14 cellular contexts compared by ENCODE assay signal in genomic region chr7:157799076-157799685, GRCh38.
DNase-seq lines count a peak whose midpoint lies in the region; ATAC-seq and TF ChIP-seq lines count a peak whose summit lies in the region.
"Had no signal": no experiment of that assay in that cellular context is flagged by ENCODE, and none has a peak within 500 bp of the region (broad histone marks: within the 10 kb centered on the region; RNA-seq: fewer than 3 reads in every experiment).

No MANE protein-coding gene starts in this region.

- no peak overlapping the region for H3K4me3 Mint-ChIP-seq in neural crest cell
- H3K4me3 Mint-ChIP-seq in stimulated activated memory B cell treated with anti-CD40 and anti-IgM and Interleukin-4, amounts not matched to agents 10 μg/mL and 1 μg/mL and 100 μg/mL, for 72 hours = no peak overlapping the region
- H3K4me3 Mint-ChIP-seq: CD4-positive, CD25-positive, alpha-beta regulatory T cell had no signal

- H3K36me3 ChIP-seq in right atrium auricular region (no peaks in the 10 kb centered on the region), stomach (no peaks in the 10 kb centered on the region), H7 (replicated peaks; ENCODE audit: control insufficient read depth, insufficient read depth, low read length) (no peaks in the 10 kb centered on the region)
- H3K36me3 ChIP-seq in effector memory CD4-positive, alpha-beta T cell (ENCODE audit: control insufficient read depth, insufficient read depth, low read length) = no peaks in the 10 kb centered on the region
- H3K36me3 ChIP-seq: BLaER1 treated with 17β-estradiol and CSF1 and Interleukin-3, amounts not matched to agents 10 nM and 100 nM had no signal

- TF ChIP-seq EP300 in stomach (IDR thresholded peaks at IDR 0.05) = no peak

- TF ChIP-seq POLR2A in stomach (IDR thresholded peaks at IDR 0.05) = no peak

- H3K9me3 ChIP-seq in right atrium auricular region = no peaks in the 10 kb centered on the region
- H3K9me3 ChIP-seq in effector memory CD4-positive, alpha-beta T cell (ENCODE audit: control insufficient read depth, low read length) = no peaks in the 10 kb centered on the region
- peaks cover 0 to 7% (median 3%) of the 10 kb centered on the region in 4 donors for H3K9me3 ChIP-seq in stomach
- H3K9me3 ChIP-seq: BLaER1 treated with 17β-estradiol and CSF1 and Interleukin-3, amounts not matched to agents 10 nM and 100 nM had no signal

- H3K27ac Mint-ChIP-seq in neural crest cell (ENCODE audit: unreplicated experiment) = peak overlapping the region; percentile 57
- no peak overlapping the region for H3K27ac Mint-ChIP-seq in stimulated activated memory B cell treated with anti-CD40 and anti-IgM and Interleukin-4, amounts not matched to agents 10 μg/mL and 1 μg/mL and 100 μg/mL, for 72 hours

- no peaks in the 10 kb centered on the region for H3K27me3 Mint-ChIP-seq in neural crest cell (ENCODE audit: low read depth)
- no peaks in the 10 kb centered on the region for H3K27me3 Mint-ChIP-seq in stimulated activated memory B cell treated with anti-CD40 and anti-IgM and Interleukin-4, amounts not matched to agents 10 μg/mL and 1 μg/mL and 100 μg/mL, for 72 hours

- H3K27ac ChIP-seq in right atrium auricular region (no peak overlapping the region), stomach (no peak overlapping the region)
- no peak overlapping the region for H3K27ac ChIP-seq in effector memory CD4-positive, alpha-beta T cell (ENCODE audit: insufficient read depth, low read length, poor library complexity, severe bottlenecking)
- H3K27ac ChIP-seq: BLaER1 treated with 17β-estradiol and CSF1 and Interleukin-3, amounts not matched to agents 10 nM and 100 nM had no signal

- no peaks in the 10 kb centered on the region for H3K27me3 ChIP-seq in right atrium auricular region
- no peaks in the 10 kb centered on the region for H3K27me3 ChIP-seq in effector memory CD4-positive, alpha-beta T cell (replicated peaks; ENCODE audit: control insufficient read depth, insufficient read depth, low read length, poor library complexity, severe bottlenecking)
- H3K27me3 ChIP-seq in stomach = peaks cover 0 to 5% (median 0%) of the 10 kb centered on the region in 3 donors
- H3K27me3 ChIP-seq in H7 (ENCODE audit: control insufficient read depth, insufficient read depth, low read length) = no peaks in the 10 kb centered on the region

- intact Hi-C loops in left ventricle myocardium superior (cut with micrococcal nuclease) = no loop called here
- intact Hi-C loops in stomach (cut with DNase I; ENCODE audit: low total_unique reads) = no loop called here

- H3K4me3 ChIP-seq in right atrium auricular region = no peak overlapping the region
- H3K4me3 ChIP-seq in effector memory CD4-positive, alpha-beta T cell (ENCODE audit: insufficient read depth, low read depth, low read length, poor library complexity, severe bottlenecking) = no peak overlapping the region
- no peak overlapping the region for H3K4me3 ChIP-seq in stomach
- H3K4me3 ChIP-seq in H7 (ENCODE audit: insufficient read depth, low read depth, low read length) = no peak overlapping the region
- H3K4me3 ChIP-seq: BLaER1 treated with 17β-estradiol and CSF1 and Interleukin-3, amounts not matched to agents 10 nM and 100 nM; K562 had no signal

- H3K36me3 Mint-ChIP-seq in neural crest cell (ENCODE audit: low read depth) = peaks cover 4% of the 10 kb centered on the region
- H3K36me3 Mint-ChIP-seq in stimulated activated memory B cell treated with anti-CD40 and anti-IgM and Interleukin-4, amounts not matched to agents 10 μg/mL and 1 μg/mL and 100 μg/mL, for 72 hours = no peaks in the 10 kb centered on the region
- H3K36me3 Mint-ChIP-seq: CD4-positive, CD25-positive, alpha-beta regulatory T cell had no signal

- peaks cover 7% of the 10 kb centered on the region for H3K9me3 Mint-ChIP-seq in neural crest cell
- peaks cover 5% of the 10 kb centered on the region for H3K9me3 Mint-ChIP-seq in stimulated activated memory B cell treated with anti-CD40 and anti-IgM and Interleukin-4, amounts not matched to agents 10 μg/mL and 1 μg/mL and 100 μg/mL, for 72 hours
- H3K9me3 Mint-ChIP-seq: CD4-positive, CD25-positive, alpha-beta regulatory T cell had no signal

- peak; percentile 17 for DNase-seq in left ventricle myocardium superior
- no peak for DNase-seq in right atrium auricular region (ENCODE audit: low spot score)
- no peak for DNase-seq in neural crest cell (ENCODE audit: low read depth, low spot score)
- DNase-seq in effector memory CD4-positive, alpha-beta T cell = no peak
- no peak for DNase-seq in stomach
- DNase-seq in H7 = no peak
- DNase-seq: ACHN; Calu3; CD4-positive, CD25-positive, alpha-beta regulatory T cell; DMS 273 treated with DMSO at 0.1 percent for 48 hours had no signal

- H3K4me1 ChIP-seq in right atrium auricular region (no peaks in the 10 kb centered on the region), stomach (peaks cover 0 to 12% (median 7%) of the 10 kb centered on the region in 4 donors)
- H3K4me1 ChIP-seq in effector memory CD4-positive, alpha-beta T cell (ENCODE audit: control insufficient read depth, insufficient read depth, low read length, poor library complexity, severe bottlenecking) = no peaks in the 10 kb centered on the region

- H3K4me1 Mint-ChIP-seq in neural crest cell = peaks cover 28% of the 10 kb centered on the region
- H3K4me1 Mint-ChIP-seq in stimulated activated memory B cell treated with anti-CD40 and anti-IgM and Interleukin-4, amounts not matched to agents 10 μg/mL and 1 μg/mL and 100 μg/mL, for 72 hours = no peaks in the 10 kb centered on the region
- H3K4me1 Mint-ChIP-seq: CD4-positive, CD25-positive, alpha-beta regulatory T cell had no signal

- no peak for ATAC-seq in left ventricle myocardium superior
- ATAC-seq in stimulated activated memory B cell treated with anti-CD40 and anti-IgM and Interleukin-4, amounts not matched to agents 10 μg/mL and 1 μg/mL and 100 μg/mL, for 72 hours = peak; percentile 31
- ATAC-seq: HCT116, K562 had no signal

- TF ChIP-seq CTCF in right atrium auricular region (IDR thresholded peaks at IDR 0.05) = no peak
- no peak for TF ChIP-seq CTCF in neural crest cell (conservative IDR thresholded peaks at IDR 0.05)
- no peak for TF ChIP-seq CTCF in stomach (IDR thresholded peaks at IDR 0.05)

- WGBS in stomach, 5 donors = 85 to 89% (median 88%) methylated on average over 19 of the region's 19 CpGs
